ENCODE assay signal across 8 cellular contexts in genomic region chr5:137498736-137499505, GRCh38. TPM values are rescaled to one million over a fixed set of nuclear protein-coding genes. Genes with fewer than 3 reads are reported as not detected.
A peak's percentile ranks its signal among the peaks of the same experiment; 100 is the strongest.
DNase-seq lines count a peak whose midpoint lies in the region; TF ChIP-seq lines count a peak whose summit lies in the region.

TSS of gene SPOCK1 (minus strand) at chr5:137499326.

- H3K4me1 ChIP-seq in Peyer's patch (peaks cover 0 to 6% (median 0%) of the 10 kb centered on the region in 4 donors), testis (no peaks in the 10 kb centered on the region)

- intact Hi-C loops in Calu3 (cut with micrococcal nuclease; ENCODE audit: unreplicated experiment): loop anchor here (1.0 kb wide), 1 partner anchor 179 kb away; no protein-coding TSS in a partner anchor
- intact Hi-C loops in testis (cut with DNase I; ENCODE audit: low total_unique reads): loop anchor here (5.0 kb wide), 1 partner anchor 177 kb away; no protein-coding TSS in a partner anchor

- no peak for TF ChIP-seq POLR2A in Peyer's patch (IDR thresholded peaks at IDR 0.05)
- TF ChIP-seq POLR2A in testis (IDR thresholded peaks at IDR 0.05): no peak

- CTCF ChIA-PET in Calu3 (lab: Charles Lee): interaction anchor here (4.0 kb wide), 1 partner anchor 178 kb away, joined by 20 read pairs; no protein-coding TSS in a partner anchor

- H3K9me3 ChIP-seq in Peyer's patch (no peaks in the 10 kb centered on the region), testis (no peaks in the 10 kb centered on the region)

- H3K36me3 Mint-ChIP-seq in Calu3 (ENCODE audit: insufficient read depth, unreplicated experiment): no peaks in the 10 kb centered on the region

- H3K4me1 Mint-ChIP-seq in Calu3 (ENCODE audit: low read depth, unreplicated experiment): no peaks in the 10 kb centered on the region

- WGBS in testis, 2 donors: 0% methylated on average over 29 to 44 of the region's 78 CpGs

- no peak within 1 kb of the TSS for H3K27ac ChIP-seq in Peyer's patch
- H3K27ac ChIP-seq in testis: peak within 1 kb of the TSS; percentile 64 to 69

- TF ChIP-seq CTCF in Calu3 (IDR thresholded peaks at IDR 0.05; ENCODE audit: unreplicated experiment) (peak; percentile 92), GM20000 (IDR thresholded peaks at IDR 0.05; ENCODE audit: extremely low read depth, missing control alignments) (peak; percentile 90), Peyer's patch (IDR thresholded peaks at IDR 0.05) (peak; percentile 39 to 82 (median 64)), testis (IDR thresholded peaks at IDR 0.05) (peak; percentile 80 to 99 (median 92))

- no peak within 1 kb of the TSS for H3K27ac Mint-ChIP-seq in Calu3 (ENCODE audit: unreplicated experiment)

- H3K27me3 ChIP-seq in Peyer's patch (peaks cover 0 to 12% of the 10 kb centered on the region in 2 donors), testis (no peaks in the 10 kb centered on the region)

- H3K4me3 ChIP-seq in Peyer's patch (peak within 1 kb of the TSS in 3 of 4 donors; percentile 6 to 48 (median 15)), testis (peak within 1 kb of the TSS; percentile 64 to 69)

- H3K27me3 Mint-ChIP-seq in Calu3 (ENCODE audit: unreplicated experiment): peaks cover 48% of the 10 kb centered on the region

- H3K9me3 Mint-ChIP-seq in Calu3 (ENCODE audit: low read depth, unreplicated experiment): no peaks in the 10 kb centered on the region

- no peak within 1 kb of the TSS for H3K4me3 Mint-ChIP-seq in Calu3 (ENCODE audit: low read depth, unreplicated experiment)

- H3K36me3 ChIP-seq in Peyer's patch (no peaks in the 10 kb centered on the region), testis (ENCODE audit: low read depth, missing control alignments) (no peaks in the 10 kb centered on the region)

- DNase-seq in Calu3 (peak; percentile 90), GM20000 (ENCODE audit: low spot score) (peak; percentile 96), HPDE6-E6E7 (ENCODE audit: extremely low spot score) (peak; percentile 90), Peyer's patch (peak in 2 of 3 donors; percentile 71 to 74), germinal center (ENCODE audit: low spot score) (peak; percentile 85), nucleus accumbens (lab: John Stamatoyannopoulos, UW) (peak in 45 of 56 donors; percentile 27 to 86 (median 56)), testis (peak; percentile 85)
- peak in 3 of 4 experiments; percentile 15 to 29 (median 25) for DNase-seq in activated naive CD4-positive, alpha-beta T cell (lab: John Stamatoyannopoulos, UW)

- BruUV-seq in Calu3 (replicated peaks; lab: Mats Ljungman, UMichigan): no TSS peak

RNA-seq across cellular contexts. Expression of gene SPOCK1, which starts in this region (rescaled TPM):
- total RNA-seq in Calu3 (2022) (3.2 and 3.3 TPM in 2 replicates), Peyer's patch (1 to 10 TPM in 3 of 4 donors, not detected in 1; 1.1 to 6.4 (median 4.2) TPM), testis (100 to 1,000 TPM in 1 of 2 donors, 10 to 100 TPM in 1; 63.8 to 111 TPM)
- polyA plus RNA-seq in testis (ENCODE audit: insufficient read depth, low read depth, low replicate concordance): 101 TPM

Comparison
In these comparisons a context has a peak if more than half of its experiments do, and no peak if none do; other contexts are left out.
1. RNA of gene SPOCK1 (total RNA-seq): 63.8 to 111 TPM in testis; 1.1 to 6.4 TPM in Peyer's patch and 3.2 to 3.3 TPM in Calu3; every median in the first group is over 4 times any median in the second.
2. DNase-seq: peak in every context shown above with its lines; median percentile 96 in GM20000; 90 in Calu3; 90 in HPDE6-E6E7; 85 in germinal center; 85 in testis; 72 in Peyer's patch; 56 in nucleus accumbens; 25 in activated naive CD4-positive, alpha-beta T cell.
3. H3K27ac ChIP-seq: peak in testis (2 of 2); none in Peyer's patch (0 of 4).
4. Peak in every context shown above with its lines, with median percentiles within 50 percentile points of each other: CTCF ChIP-seq.